8 cellular contexts compared by ENCODE assay signal in genomic region chr2:171893196-171893823, GRCh38. TPM values are rescaled to one million over a fixed set of nuclear protein-coding genes. Genes with fewer than 3 reads are reported as not detected.
DNase-seq lines count a peak whose midpoint lies in the region; ATAC-seq and TF ChIP-seq lines count a peak whose summit lies in the region.

No MANE protein-coding gene starts in this region.

- peaks cover 15% of the 10 kb centered on the region for H3K4me1 ChIP-seq in BLaER1

- H3K27ac ChIP-seq in BLaER1 (peak overlapping the region; percentile 72), HL-60 (replicated peaks) (peak overlapping the region; percentile 74)

- peak overlapping the region; percentile 79 for H3K9ac ChIP-seq in BLaER1

- no peak for TF ChIP-seq CTCF in HL-60 (IDR thresholded peaks at IDR 0.05; ENCODE audit: insufficient read depth, low read length)

- H3K27me3 ChIP-seq in BLaER1: no peaks in the 10 kb centered on the region
- no peaks in the 10 kb centered on the region for H3K27me3 ChIP-seq in HL-60 (ENCODE audit: insufficient read depth, poor library complexity, severe bottlenecking)

- H3K9me3 ChIP-seq in BLaER1 (peaks cover 2% of the 10 kb centered on the region), iPS-18c (ENCODE audit: control insufficient read depth, insufficient read depth, low read length) (peaks cover 2% of the 10 kb centered on the region)

- peak overlapping the region; percentile 83 for H3K4me2 ChIP-seq in BLaER1

- peaks cover 5% of the 10 kb centered on the region for H3K36me3 ChIP-seq in BLaER1

- H3K4me3 ChIP-seq in BLaER1: peak overlapping the region; percentile 79
- peak overlapping the region; percentile 97 for H3K4me3 ChIP-seq in HL-60 (replicated peaks; ENCODE audit: insufficient read depth, low read length)
- H3K4me3 ChIP-seq in iPS-18c (ENCODE audit: insufficient read depth, low read depth, low read length): peak overlapping the region; percentile 93

- no peaks in the 10 kb centered on the region for H3K9me3 Mint-ChIP-seq in activated naive CD4-positive, alpha-beta T cell treated with anti-CD3 and anti-CD28 coated beads, Interleukin-2, amount 50 U/mL, for 72 hours
- no peaks in the 10 kb centered on the region for H3K9me3 Mint-ChIP-seq in stimulated activated naive B cell treated with anti-CD40 and anti-IgM and Interleukin-4, amounts not matched to agents 10 μg/mL and 1 μg/mL and 100 μg/mL, for 72 hours

- no peaks in the 10 kb centered on the region for H3K27me3 Mint-ChIP-seq in stimulated activated naive B cell treated with anti-CD40 and anti-IgM and Interleukin-4, amounts not matched to agents 10 μg/mL and 1 μg/mL and 100 μg/mL, for 72 hours

- H3K36me3 Mint-ChIP-seq in activated naive CD4-positive, alpha-beta T cell treated with anti-CD3 and anti-CD28 coated beads, Interleukin-2, amount 50 U/mL, for 72 hours: peaks cover 16 to 46% of the 10 kb centered on the region in 2 donors
- peaks cover 7 to 26% of the 10 kb centered on the region in 2 donors for H3K36me3 Mint-ChIP-seq in stimulated activated naive B cell treated with anti-CD40 and anti-IgM and Interleukin-4, amounts not matched to agents 10 μg/mL and 1 μg/mL and 100 μg/mL, for 72 hours

- H3K4me1 Mint-ChIP-seq in stimulated activated naive B cell treated with anti-CD40 and anti-IgM and Interleukin-4, amounts not matched to agents 10 μg/mL and 1 μg/mL and 100 μg/mL, for 72 hours: peaks cover 5 to 25% of the 10 kb centered on the region in 2 donors

- H4K20me1 ChIP-seq in BLaER1: no peaks in the 10 kb centered on the region

- ATAC-seq in activated naive CD4-positive, alpha-beta T cell treated with anti-CD3 and anti-CD28 coated beads, Interleukin-2, amount 50 U/mL, for 72 hours: no peak
- no peak for ATAC-seq in stimulated activated naive B cell treated with anti-CD40 and anti-IgM and Interleukin-4, amounts not matched to agents 10 μg/mL and 1 μg/mL and 100 μg/mL, for 72 hours (replicated peaks)
- ATAC-seq in GM21381 (IDR thresholded peaks at IDR 0.05; ENCODE audit: unreplicated experiment): no peak
- no peak for ATAC-seq in HG03521 (IDR thresholded peaks at IDR 0.05; ENCODE audit: unreplicated experiment)

- peak overlapping the region; percentile 89 to 92 for H3K27ac Mint-ChIP-seq in activated naive CD4-positive, alpha-beta T cell treated with anti-CD3 and anti-CD28 coated beads, Interleukin-2, amount 50 U/mL, for 72 hours
- peak overlapping the region; percentile 85 for H3K27ac Mint-ChIP-seq in stimulated activated naive B cell treated with anti-CD40 and anti-IgM and Interleukin-4, amounts not matched to agents 10 μg/mL and 1 μg/mL and 100 μg/mL, for 72 hours

- H3K4me3 Mint-ChIP-seq in stimulated activated naive B cell treated with anti-CD40 and anti-IgM and Interleukin-4, amounts not matched to agents 10 μg/mL and 1 μg/mL and 100 μg/mL, for 72 hours: peak overlapping the region; percentile 90 to 99

- no peak for DNase-seq in HL-60 (ENCODE audit: low read depth in 1 of 2, low spot score in 1 of 2)
- no peak for DNase-seq in activated naive CD4-positive, alpha-beta T cell treated with anti-CD3 and anti-CD28 coated beads, Interleukin-2, amount 50 U/mL, for 72 hours (ENCODE audit: low spot score in 2 of 2)
- no peak for DNase-seq in stimulated activated naive B cell treated with anti-CD40 and anti-IgM and Interleukin-4, amounts not matched to agents 10 μg/mL and 1 μg/mL and 100 μg/mL, for 72 hours
- DNase-seq in stimulated activated CD4-positive, alpha-beta T cell treated with anti-CD3 and anti-CD28 coated beads, Interleukin-1b, Interleukin-23, amount 100 ng/mL, for 48 hours: no peak

RNA-seq across cellular contexts. Expression of gene SLC25A12, which starts 0.7 kb away (rescaled TPM):
- total RNA-seq in activated naive CD4-positive, alpha-beta T cell treated with anti-CD3 and anti-CD28 coated beads, Interleukin-2, amount 50 U/mL, for 72 hours: 10 to 100 TPM; 13.6 to 33.3 TPM

RNA-seq across cellular contexts. Expression of gene HAT1, which starts 29.0 kb away (rescaled TPM):
- total RNA-seq in activated naive CD4-positive, alpha-beta T cell treated with anti-CD3 and anti-CD28 coated beads, Interleukin-2, amount 50 U/mL, for 72 hours: 10 to 100 TPM; 75.4 to 76.2 TPM
